ENCODE assay signal across 8 cellular contexts in the genomic region with DNA sequence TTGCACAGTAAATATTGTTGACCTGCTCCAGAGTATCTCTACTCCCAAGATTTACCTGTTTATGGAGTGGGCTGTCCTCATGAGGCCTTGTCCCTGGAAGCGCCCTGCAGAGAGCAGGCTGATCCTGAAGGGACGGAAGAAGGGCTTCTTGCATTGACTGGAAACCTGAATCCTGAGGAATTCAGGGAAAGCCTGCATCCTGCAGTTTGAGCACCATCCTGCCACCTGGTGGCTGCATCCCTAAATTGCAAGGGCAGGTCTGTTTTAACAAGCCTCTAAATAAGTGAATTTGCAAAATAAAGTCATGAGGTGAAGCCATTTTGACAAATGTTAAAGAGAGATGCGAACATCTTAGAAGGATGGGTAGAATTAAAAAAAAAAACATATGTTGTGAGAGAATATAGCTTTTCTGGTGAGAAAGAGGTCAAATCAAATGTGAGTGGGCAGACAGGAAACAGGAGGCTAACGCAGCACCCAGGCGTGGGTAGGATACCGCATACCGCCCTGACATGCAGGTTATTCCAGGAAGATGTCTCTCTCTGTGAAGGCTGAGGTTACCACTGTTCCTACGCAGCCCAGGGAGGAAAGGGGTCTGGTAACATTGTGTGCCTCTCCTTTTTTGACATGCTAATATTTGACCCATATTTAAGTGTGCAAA.
DNase-seq lines count a peak whose midpoint lies in the region; ATAC-seq, FAIRE-seq and TF ChIP-seq lines count a peak whose summit lies in the region.

No MANE protein-coding gene starts in this region.

- no peaks in the 10 kb centered on the region for H3K79me1 ChIP-seq in mesenchymal stem cell (replicated peaks; ENCODE audit: low read length, poor library complexity, severe bottlenecking)

- no peak overlapping the region for H3K18ac ChIP-seq in mesenchymal stem cell (ENCODE audit: low read depth in 1 of 2, low read length in 2 of 2)

- no peak overlapping the region for H2BK120ac ChIP-seq in mesenchymal stem cell (ENCODE audit: low read depth, low read length)

- no peak overlapping the region for H4K8ac ChIP-seq in mesenchymal stem cell (ENCODE audit: low read length)

- H3K9me3 ChIP-seq in BE2C (no peaks in the 10 kb centered on the region), mesenchymal stem cell (ENCODE audit: control insufficient read depth, low read length) (no peaks in the 10 kb centered on the region), thyroid gland (no peaks in the 10 kb centered on the region)

- no peak for FAIRE-seq in bronchial epithelial cell (lab: Jason Lieb, UNC)

- H2AK5ac ChIP-seq in mesenchymal stem cell (ENCODE audit: low read length, severe bottlenecking) = no peak overlapping the region

- H3K4me3 ChIP-seq in BE2C (ENCODE audit: low read depth, low read length) (no peak overlapping the region), HFF-Myc (replicated peaks; ENCODE audit: low read depth, low read length) (no peak overlapping the region), bronchial epithelial cell (ENCODE audit: low read depth, low read length) (no peak overlapping the region), mesenchymal stem cell (ENCODE audit: insufficient read depth in 1 of 2, low read depth in 1 of 2, low read length in 2 of 2) (no peak overlapping the region), thyroid gland (replicated peaks in 1 of 3) (no peak overlapping the region)

- DNase-seq in BE2C = peak; percentile 68
- peak; percentile 38 for DNase-seq in HFF-Myc (ENCODE audit: extremely low read depth, low read depth)
- DNase-seq in T-helper 9 cell = peak; percentile 25
- DNase-seq in bronchial epithelial cell (ENCODE audit: low read depth) = peak; percentile 50
- peak; percentile 33 for DNase-seq in mesenchymal stem cell
- peak in 1 of 2 donors; percentile 21 for DNase-seq in thyroid gland

- no peak for ATAC-seq in GM18868 (IDR thresholded peaks at IDR 0.05; ENCODE audit: unreplicated experiment)
- no peak for ATAC-seq in GM18858 (IDR thresholded peaks at IDR 0.05; ENCODE audit: unreplicated experiment)

- H3K36me3 ChIP-seq in BE2C (no peaks in the 10 kb centered on the region), bronchial epithelial cell (ENCODE audit: control insufficient read depth, insufficient read depth, low read length) (no peaks in the 10 kb centered on the region), mesenchymal stem cell (ENCODE audit: control insufficient read depth in 1 of 2, insufficient read depth in 2 of 2, low read depth in 1 of 2, low read length in 2 of 2) (no peaks in the 10 kb centered on the region), thyroid gland (no peaks in the 10 kb centered on the region)

- H3K4me1 ChIP-seq in BE2C (peaks cover 4% of the 10 kb centered on the region; the same call in 1 of the 2 replicates), mesenchymal stem cell (ENCODE audit: control insufficient read depth, insufficient read depth, low read depth, low read length) (no peaks in the 10 kb centered on the region), thyroid gland (no peaks in the 10 kb centered on the region)

- H3K4ac ChIP-seq in mesenchymal stem cell (ENCODE audit: low read depth in 1 of 2, low read length in 2 of 2) = no peak overlapping the region

- no peak overlapping the region for H3K14ac ChIP-seq in mesenchymal stem cell (ENCODE audit: low read length in 2 of 2)

- H2BK5ac ChIP-seq in mesenchymal stem cell (ENCODE audit: low read depth, low read length, poor library complexity, severe bottlenecking) = no peak overlapping the region

- H2AFZ ChIP-seq in mesenchymal stem cell (ENCODE audit: low read depth, low read length) = no peak overlapping the region

- TF ChIP-seq POLR2A in thyroid gland (IDR thresholded peaks at IDR 0.05) = no peak

- TF ChIP-seq CTCF in BE2C (IDR thresholded peaks at IDR 0.05; ENCODE audit: low read depth, low read length) (peak; percentile 89), HFF-Myc (IDR thresholded peaks at IDR 0.05; ENCODE audit: low read depth, low read length, missing control alignments) (peak; percentile 78), bronchial epithelial cell (IDR thresholded peaks at IDR 0.05; ENCODE audit: insufficient read depth, low read length, severe bottlenecking) (peak; percentile 59), thyroid gland (IDR thresholded peaks at IDR 0.05) (peak in 4 of 6 experiments; percentile 22 to 41 (median 30))

- WGBS in mesenchymal stem cell = 70% methylated on average over 8 of the region's 8 CpGs
- 81 to 90% methylated on average over 8 of the region's 8 CpGs for WGBS in thyroid gland, 2 donors

- intact Hi-C loops in thyroid gland (cut with DNase I) = no loop called here

- H3K9ac ChIP-seq in mesenchymal stem cell (ENCODE audit: low read length) = no peak overlapping the region

- H3K4me2 ChIP-seq in mesenchymal stem cell (ENCODE audit: low read length, poor library complexity, severe bottlenecking) = no peak overlapping the region

- no peak overlapping the region for H2BK15ac ChIP-seq in mesenchymal stem cell (ENCODE audit: low read depth, poor library complexity, severe bottlenecking)

- H3K23ac ChIP-seq in mesenchymal stem cell (ENCODE audit: low read length in 2 of 2) = no peak overlapping the region

- H3K27ac ChIP-seq in mesenchymal stem cell (ENCODE audit: low read length, poor library complexity, severe bottlenecking) (no peak overlapping the region), thyroid gland (no peak overlapping the region)

- H2BK12ac ChIP-seq in mesenchymal stem cell (ENCODE audit: low read length in 2 of 2) = no peak overlapping the region

- H4K91ac ChIP-seq in mesenchymal stem cell (ENCODE audit: low read length) = no peak overlapping the region

- no peaks in the 10 kb centered on the region for H3K27me3 ChIP-seq in BE2C
- H3K27me3 ChIP-seq in bronchial epithelial cell (ENCODE audit: control insufficient read depth, insufficient read depth, low read length) = no peaks in the 10 kb centered on the region
- no peaks in the 10 kb centered on the region for H3K27me3 ChIP-seq in mesenchymal stem cell (ENCODE audit: control insufficient read depth in 1 of 2, insufficient read depth in 1 of 2, low read length in 2 of 2)
- H3K27me3 ChIP-seq in thyroid gland = no peaks in the 10 kb centered on the region

Comparison
In these comparisons a context has a peak if more than half of its experiments do, and no peak if none do; other contexts are left out.
1. CTCF ChIP-seq: peak in every context shown above with its lines; median percentile 89 in BE2C; 78 in HFF-Myc; 59 in bronchial epithelial cell; 30 in thyroid gland.